Comparison of ENCODE assay signal across 8 cellular contexts in genomic region chr1:78839704-78840277, GRCh38.
DNase-seq lines count a peak whose midpoint lies in the region; ATAC-seq and TF ChIP-seq lines count a peak whose summit lies in the region.

No MANE protein-coding gene starts in this region.

- H3K27ac ChIP-seq in heart right ventricle (no peak overlapping the region), liver (ENCODE audit: low read depth in 1 of 2, low read length in 2 of 2) (no peak overlapping the region)

- no peak overlapping the region for H3K9ac ChIP-seq in liver (ENCODE audit: low read depth in 1 of 2, low read length in 2 of 2)

- H3K4me3 Mint-ChIP-seq in brain = peak overlapping the region in 2 of 5 experiments; percentile 0 to 3

- peak overlapping the region in 1 of 5 experiments; percentile 6 for H3K27ac Mint-ChIP-seq in brain

- peaks cover 0 to 17% (median 11%) of the 10 kb centered on the region in 9 donors for H3K4me1 ChIP-seq in heart right ventricle
- H3K4me1 ChIP-seq in liver (ENCODE audit: control insufficient read depth in 4 of 4, insufficient read depth in 4 of 4, low read length in 3 of 4) = peaks cover 0 to 3% (median 0%) of the 10 kb centered on the region in 4 donors

- intact Hi-C loops in heart right ventricle (cut with DNase I) (loop anchor here in 9 of 10 donors (1.0 to 10.0 kb wide), 5 partner anchors 357 to 515 kb away; no protein-coding TSS in a partner anchor), Right ventricle myocardium inferior (cut with DNase I) (loop anchor here (10.0 kb wide), 1 partner anchor 1375 kb away; no protein-coding TSS in a partner anchor)

- TF ChIP-seq RAD21 in liver (IDR thresholded peaks at IDR 0.05) = peak; percentile 75 to 77

- H3K4me3 ChIP-seq in heart right ventricle (no peak overlapping the region), liver (ENCODE audit: low read depth in 1 of 3, low read length in 3 of 3) (no peak overlapping the region)

- H3K27me3 ChIP-seq in heart right ventricle (no peaks in the 10 kb centered on the region), liver (ENCODE audit: control insufficient read depth in 4 of 4, insufficient read depth in 4 of 4, low read length in 3 of 4) (no peaks in the 10 kb centered on the region)

- 38 to 45% methylated on average over 2 of the region's 2 CpGs for WGBS in heart right ventricle, 2 donors
- WGBS in liver = 39% methylated on average over 2 of the region's 2 CpGs

- H3K9me3 Mint-ChIP-seq in brain = peaks cover under 1% of the 10 kb centered on the region in 5 experiments

- peaks cover 3% of the 10 kb centered on the region for H3K27me3 Mint-ChIP-seq in brain

- H3K36me3 ChIP-seq in heart right ventricle = no peaks in the 10 kb centered on the region
- H3K36me3 ChIP-seq in liver (ENCODE audit: control insufficient read depth in 4 of 4, insufficient read depth in 3 of 4, low read depth in 1 of 4, low read length in 3 of 4) = no peaks in the 10 kb centered on the region

- ATAC-seq in heart right ventricle = peak in 1 of 8 donors; percentile 38
- ATAC-seq in Right ventricle myocardium inferior = no peak
- ATAC-seq in HG02678 (IDR thresholded peaks at IDR 0.05; ENCODE audit: unreplicated experiment) = peak; percentile 54

- TF ChIP-seq CTCF in heart right ventricle (IDR thresholded peaks at IDR 0.05) (peak; percentile 32 to 85 (median 73)), brain (conservative IDR thresholded peaks at IDR 0.05) (peak; percentile 86 to 88), liver (IDR thresholded peaks at IDR 0.05; ENCODE audit: low read depth, low read length, missing input control) (peak; percentile 57)

- H3K9me3 ChIP-seq in heart right ventricle = no peaks in the 10 kb centered on the region
- H3K9me3 ChIP-seq in liver (ENCODE audit: control insufficient read depth in 4 of 4, low read length in 3 of 4) = no peaks in the 10 kb centered on the region

- no peaks in the 10 kb centered on the region for H3K36me3 Mint-ChIP-seq in brain

- H3K4me1 Mint-ChIP-seq in brain = peaks cover 46% of the 10 kb centered on the region

- DNase-seq in heart right ventricle (peak in 1 of 2 donors; percentile 25), Right ventricle myocardium inferior (ENCODE audit: missing footprints) (no peak), NCI-H446 treated with DMSO at 0.1 percent for 48 hours (lab: John Stamatoyannopoulos, UW) (peak; percentile 30), T-helper 9 cell (no peak)
- DNase-seq in activated CD8-positive, alpha-beta memory T cell treated with anti-CD3 and anti-CD28 coated beads, Interleukin-2, amount 50 U/mL, for 48 hours = no peak

TF ChIP-seq in liver, 16 proteins besides CTCF, POLR2A, EP300 and RAD21:
- TF ChIP-seq REST (IDR thresholded peaks at IDR 0.05) = no peak
- TF ChIP-seq GABPA (IDR thresholded peaks at IDR 0.05 in 1 of 2, conservative IDR thresholded peaks at IDR 0.05 in 1 of 2) = no peak
- TF ChIP-seq TAF1 (conservative IDR thresholded peaks at IDR 0.05) = no peak
- no peak for TF ChIP-seq ZBTB33 (IDR thresholded peaks at IDR 0.05)
- TF ChIP-seq NR2F2 (IDR thresholded peaks at IDR 0.05) = no peak
- TF ChIP-seq YY1 (IDR thresholded peaks at IDR 0.05) = no peak
- no peak for TF ChIP-seq MAX (IDR thresholded peaks at IDR 0.05)
- TF ChIP-seq FOXA2 (IDR thresholded peaks at IDR 0.05) = no peak
- no peak for TF ChIP-seq HNF4G (IDR thresholded peaks at IDR 0.05)
- TF ChIP-seq SP1 (IDR thresholded peaks at IDR 0.05) = no peak
- TF ChIP-seq FOXA1 (IDR thresholded peaks at IDR 0.05) = no peak
- TF ChIP-seq JUND (IDR thresholded peaks at IDR 0.05) = no peak
- TF ChIP-seq ATF3 (IDR thresholded peaks at IDR 0.05) = no peak
- no peak for TF ChIP-seq EGR1 (IDR thresholded peaks at IDR 0.05; ENCODE audit: low read depth in 2 of 2)
- no peak for TF ChIP-seq RXRA (IDR thresholded peaks at IDR 0.05)
- no peak for TF ChIP-seq HNF4A (conservative IDR thresholded peaks at IDR 0.05)
